In the genomic region with DNA sequence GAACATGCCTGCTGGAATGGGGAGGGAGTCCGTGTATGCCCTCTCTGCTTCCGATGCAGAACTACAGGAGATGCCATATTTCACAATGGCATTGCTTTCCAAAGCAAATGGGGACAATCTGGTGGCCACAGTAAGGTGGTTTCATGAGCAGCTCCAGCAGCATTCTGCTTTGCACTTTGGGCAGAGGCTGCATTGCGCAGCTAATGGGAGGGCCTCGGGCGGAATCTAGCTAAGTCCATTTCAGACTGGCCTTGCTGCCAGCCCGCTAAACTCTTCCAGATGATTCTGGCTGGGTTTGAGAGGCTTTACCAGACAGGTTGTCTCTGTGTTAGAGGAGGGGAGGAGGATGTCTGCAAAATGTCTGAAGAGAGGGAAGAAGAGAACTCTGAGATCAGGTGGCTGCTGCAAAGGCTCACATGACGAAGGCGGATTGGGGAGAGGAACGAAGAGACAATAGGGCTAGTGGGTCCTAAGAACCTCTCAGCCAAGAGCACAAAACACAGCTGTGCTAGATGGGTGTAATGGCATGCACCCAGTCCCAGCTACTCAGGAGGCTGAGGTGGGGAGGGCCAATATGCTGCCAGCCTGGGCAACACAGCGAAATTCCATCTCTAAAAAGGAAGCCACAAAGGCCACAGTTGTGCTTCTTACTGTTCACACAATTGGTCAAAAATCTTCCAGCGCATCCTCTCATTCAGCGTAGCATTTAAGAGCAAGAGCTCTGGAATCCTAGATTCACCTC, we compare ENCODE assay signal across 1 cellular context.
TF ChIP-seq lines count a peak whose summit lies in the region.

No MANE protein-coding gene starts in this region.

TF ChIP-seq in HepG2, 621 proteins besides CTCF, POLR2A, EP300 and RAD21 (continued from another document):
- TF ChIP-seq, protein P1, sequence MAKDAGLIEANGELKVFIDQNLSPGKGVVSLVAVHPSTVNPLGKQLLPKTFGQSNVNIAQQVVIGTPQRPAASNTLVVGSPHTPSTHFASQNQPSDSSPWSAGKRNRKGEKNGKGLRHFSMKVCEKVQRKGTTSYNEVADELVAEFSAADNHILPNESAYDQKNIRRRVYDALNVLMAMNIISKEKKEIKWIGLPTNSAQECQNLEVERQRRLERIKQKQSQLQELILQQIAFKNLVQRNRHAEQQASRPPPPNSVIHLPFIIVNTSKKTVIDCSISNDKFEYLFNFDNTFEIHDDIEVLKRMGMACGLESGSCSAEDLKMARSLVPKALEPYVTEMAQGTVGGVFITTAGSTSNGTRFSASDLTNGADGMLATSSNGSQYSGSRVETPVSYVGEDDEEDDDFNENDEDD (CRISPR knock-in tag; IDR thresholded peaks at IDR 0.05; ENCODE audit: borderline replicate concordance), result 0 out of 2 replicates have a peak, but pooled peaks have one; percentile 26
- peak; percentile 60; the same call in 1 of the 2 replicates for TF ChIP-seq NCOR1 (IDR thresholded peaks at IDR 0.05; ENCODE audit: borderline replicate concordance, low read length)
- TF ChIP-seq ZNF629 (CRISPR knock-in tag; conservative IDR thresholded peaks at IDR 0.05), result no peak
- TF ChIP-seq NFKBIZ (CRISPR knock-in tag; IDR thresholded peaks at IDR 0.05), result no peak
